ENCODE assay signal across 8 cellular contexts in genomic region chr16:58629681-58630640, GRCh38. TPM values are rescaled to one million over a fixed set of nuclear protein-coding genes. Genes with fewer than 3 reads are reported as not detected.
DNase-seq lines count a peak whose midpoint lies in the region; ATAC-seq and TF ChIP-seq lines count a peak whose summit lies in the region.

Gene CNOT1 (minus strand): TSS chr16:58629826. CDS start chr16:58599337, 30,489 bp downstream.

- BruUV-seq in PC-3 (replicated peaks; lab: Mats Ljungman, UMichigan), result TSS peak; percentile 80

- no peaks in the 10 kb centered on the region for H3K9me3 ChIP-seq in PC-3 (ENCODE audit: low read length)
- H3K9me3 ChIP-seq in mucosa of descending colon, result no peaks in the 10 kb centered on the region

- H3K4me1 ChIP-seq in PC-3 (ENCODE audit: insufficient read depth, low read length), result no peaks in the 10 kb centered on the region; the same call in 1 of the 2 replicates
- H3K4me1 ChIP-seq in mucosa of descending colon (ENCODE audit: low read depth), result peaks cover 18% of the 10 kb centered on the region

- POLR2A ChIA-PET in PC-3 (lab: Charles Lee; ENCODE audit: unreplicated experiment), result no interaction called here

- H3K36me3 ChIP-seq in PC-3 (ENCODE audit: low read depth, low read length) (peaks cover 3% of the 10 kb centered on the region; the same call in 1 of the 2 replicates), mucosa of descending colon (ENCODE audit: low read depth) (peaks cover 2% of the 10 kb centered on the region)

- no peaks in the 10 kb centered on the region for H3F3A ChIP-seq in PC-3 (ENCODE audit: low read length, unreplicated experiment)

- intact Hi-C loops in PC-3 (cut with micrococcal nuclease) (loop anchor here (10.0 kb wide), 2 partner anchors 115 to 295 kb away; partner anchors contain the start of gene SETD6), mucosa of descending colon (cut with DNase I, micrococcal nuclease) (no loop called here)

- peak within 1 kb of the TSS; percentile 97 for H3K9ac ChIP-seq in PC-3 (ENCODE audit: low read length)

- peaks cover 47% of the 10 kb centered on the region for H3K79me2 ChIP-seq in PC-3 (ENCODE audit: low read length)

- H3K27me3 ChIP-seq in PC-3 (ENCODE audit: low read length), result no peaks in the 10 kb centered on the region

- no peak for TF ChIP-seq RAD21 in Ishikawa (IDR thresholded peaks at IDR 0.05; ENCODE audit: low read depth)

- H3K4me3 ChIP-seq in PC-3 (ENCODE audit: low read length) (peak within 1 kb of the TSS; percentile 91), mucosa of descending colon (peak within 1 kb of the TSS; percentile 93)

- peak within 1 kb of the TSS; percentile 85 for H2AFZ ChIP-seq in PC-3 (ENCODE audit: low read length)

- TF ChIP-seq EP300 in Ishikawa (IDR thresholded peaks at IDR 0.05; ENCODE audit: borderline replicate concordance), result peak; percentile 45

- H3K27ac ChIP-seq in PC-3 (ENCODE audit: low read length) (peak within 1 kb of the TSS; percentile 72), epithelial cell of prostate (peak within 1 kb of the TSS; percentile 94)

- CTCF ChIA-PET in PC-3 (lab: Charles Lee), result no interaction called here

- H3K9me2 ChIP-seq in PC-3 (replicated peaks; ENCODE audit: low read length), result no peaks in the 10 kb centered on the region

- ATAC-seq in GM21576 (IDR thresholded peaks at IDR 0.05; ENCODE audit: unreplicated experiment) (peak; percentile 82), PC-3 (peak; percentile 88), mucosa of descending colon (peak; percentile 91)

- peaks cover 20% of the 10 kb centered on the region for H4K20me1 ChIP-seq in PC-3 (ENCODE audit: low read length)

- TF ChIP-seq CTCF in PC-3 (conservative IDR thresholded peaks at IDR 0.05; ENCODE audit: low read depth, low read length) (no peak), mucosa of descending colon (IDR thresholded peaks at IDR 0.05) (no peak)

- H3K4me2 ChIP-seq in PC-3 (ENCODE audit: low read length), result peak within 1 kb of the TSS; percentile 83

- DNase-seq in DMS114 treated with DMSO at 0.1 percent for 48 hours (lab: John Stamatoyannopoulos, UW; ENCODE audit: unreplicated experiment), result peak; percentile 99
- DNase-seq in PC-3, result peak; percentile 95
- peak; percentile 96 for DNase-seq in activated T-cell treated with anti-CD3 and anti-CD28 coated beads for 48 hours (ENCODE audit: low read depth)
- DNase-seq in epithelial cell of prostate (ENCODE audit: low read depth, low spot score), result peak; percentile 99
- peak; percentile 98 to 99 (median 98) for DNase-seq in mucosa of descending colon
- DNase-seq in stimulated activated CD8-positive, alpha-beta memory T cell treated with anti-CD3 and anti-CD28 coated beads, Interleukin-4, amount 100 ng/mL, for 24 hours (ENCODE audit: low read depth), result peak; percentile 95

TF ChIP-seq in Ishikawa, 13 proteins besides CTCF, POLR2A, EP300 and RAD21:
- no peak; the same call in 1 of the 2 replicates for TF ChIP-seq USF1 (IDR thresholded peaks at IDR 0.05)
- peak; percentile 96 for TF ChIP-seq MAX (IDR thresholded peaks at IDR 0.05)
- TF ChIP-seq EGR1 (IDR thresholded peaks at IDR 0.05), result no peak
- no peak; the same call in 1 of the 2 replicates for TF ChIP-seq TEAD4 (IDR thresholded peaks at IDR 0.05)
- no peak; the same call in none of the 2 replicates for TF ChIP-seq TCF12 (IDR thresholded peaks at IDR 0.05; ENCODE audit: low read depth)
- TF ChIP-seq TAF1 (IDR thresholded peaks at IDR 0.05; ENCODE audit: low read depth), result peak; percentile 89
- peak; percentile 84 for TF ChIP-seq FOXM1 (IDR thresholded peaks at IDR 0.05; ENCODE audit: borderline replicate concordance, low read depth)
- 0 out of 2 replicates have a peak, but pooled peaks have one; percentile 23 for TF ChIP-seq CEBPB (IDR thresholded peaks at IDR 0.05)
- peak; percentile 93 for TF ChIP-seq YY1 (IDR thresholded peaks at IDR 0.05; ENCODE audit: low read depth)
- peak; percentile 95 for TF ChIP-seq CREB1 (IDR thresholded peaks at IDR 0.05; ENCODE audit: low read depth)
- no peak for TF ChIP-seq ZBTB7A (IDR thresholded peaks at IDR 0.05; ENCODE audit: low read depth)
- TF ChIP-seq NFIC (IDR thresholded peaks at IDR 0.05), result no peak
- TF ChIP-seq REST (IDR thresholded peaks at IDR 0.05; ENCODE audit: low read depth), result no peak

RNA-seq across cellular contexts. Expression of gene CNOT1, which starts in this region (rescaled TPM):
- total RNA-seq in PC-3 (2014; rRNA removed) (132 and 135 TPM in 2 replicates), mucosa of descending colon (100 to 1,000 TPM; 194 to 239 (median 230) TPM)

Comparison
In these comparisons a context has a peak if more than half of its experiments do, and no peak if none do; other contexts are left out.
1. Peak in every context shown above with its lines: DNase-seq, ATAC-seq, H3K4me3 ChIP-seq and H3K27ac ChIP-seq.